Comparison of ENCODE assay signal across 1 cellular context in the genomic region with DNA sequence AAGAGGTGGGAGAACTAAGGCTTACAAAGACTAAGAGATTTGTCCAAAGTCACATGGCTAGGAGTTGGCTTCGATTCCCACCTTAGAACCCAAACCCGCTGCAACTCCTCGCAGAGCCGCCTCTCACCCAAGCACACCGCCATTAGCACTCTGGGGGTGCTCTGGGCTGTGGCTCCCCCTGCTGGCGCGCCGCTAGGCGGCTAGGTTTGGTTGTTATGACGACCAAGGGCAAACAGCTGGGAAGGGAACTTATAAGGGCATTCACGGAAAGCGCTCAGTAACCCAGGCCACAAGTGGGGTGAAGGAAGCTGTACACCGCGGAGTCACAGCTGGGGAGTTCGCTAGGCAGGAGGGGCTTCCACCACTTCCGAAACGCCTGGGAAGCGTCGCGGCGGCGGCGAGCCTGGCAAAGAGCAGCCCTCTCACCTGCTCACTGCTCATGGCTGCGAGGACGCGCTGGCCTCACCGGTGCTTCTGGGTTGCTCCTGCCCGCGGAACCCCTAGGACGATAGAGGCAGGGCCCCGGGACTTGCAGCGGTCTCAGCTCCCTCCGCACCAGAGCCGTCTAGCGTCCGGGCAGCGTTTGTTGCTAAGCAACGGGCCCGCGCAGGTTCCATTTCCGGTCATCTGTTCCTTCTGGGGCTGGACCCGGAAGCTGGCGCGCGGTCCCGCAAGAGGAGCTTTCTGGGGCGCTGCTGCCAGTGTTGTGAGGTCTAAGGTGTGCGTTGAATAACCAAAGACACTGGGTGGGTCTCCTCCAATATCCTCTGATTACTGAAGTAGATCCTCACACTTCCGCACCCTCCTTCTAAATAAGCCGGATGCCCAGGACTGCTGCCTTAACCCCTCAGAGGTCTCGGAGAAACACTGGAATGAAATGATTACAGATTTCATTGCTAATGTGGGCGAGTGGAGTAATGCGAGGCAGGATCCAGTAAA.
A peak's percentile ranks its signal among the peaks of the same experiment; 100 is the strongest.
TF ChIP-seq lines count a peak whose summit lies in the region.

Gene DNAH7, minus strand, starts transcription at position 567 of the 939 bp plus-strand sequence. Its CDS starts 126 bp downstream, at position 441.

TF ChIP-seq in WTC11, 78 proteins besides CTCF, POLR2A, EP300 and RAD21 (continued from another document):
- TF ChIP-seq NR2C2 (CRISPR knock-in tag; IDR thresholded peaks at IDR 0.05) (no peak), TEAD4 (CRISPR knock-in tag; IDR thresholded peaks at IDR 0.05) (no peak), IRF1 (CRISPR knock-in tag; IDR thresholded peaks at IDR 0.05) (no peak), ZNF232 (CRISPR knock-in tag; IDR thresholded peaks at IDR 0.05) (peak; percentile 58; the same call in 1 of the 2 replicates), ZNF423 (CRISPR knock-in tag; IDR thresholded peaks at IDR 0.05) (peak; percentile 58; the same call in 1 of the 2 replicates), NFATC4 (CRISPR knock-in tag; IDR thresholded peaks at IDR 0.05) (no peak), ZMAT4 (CRISPR knock-in tag; IDR thresholded peaks at IDR 0.05) (no peak)
- TF ChIP-seq, protein P1, sequence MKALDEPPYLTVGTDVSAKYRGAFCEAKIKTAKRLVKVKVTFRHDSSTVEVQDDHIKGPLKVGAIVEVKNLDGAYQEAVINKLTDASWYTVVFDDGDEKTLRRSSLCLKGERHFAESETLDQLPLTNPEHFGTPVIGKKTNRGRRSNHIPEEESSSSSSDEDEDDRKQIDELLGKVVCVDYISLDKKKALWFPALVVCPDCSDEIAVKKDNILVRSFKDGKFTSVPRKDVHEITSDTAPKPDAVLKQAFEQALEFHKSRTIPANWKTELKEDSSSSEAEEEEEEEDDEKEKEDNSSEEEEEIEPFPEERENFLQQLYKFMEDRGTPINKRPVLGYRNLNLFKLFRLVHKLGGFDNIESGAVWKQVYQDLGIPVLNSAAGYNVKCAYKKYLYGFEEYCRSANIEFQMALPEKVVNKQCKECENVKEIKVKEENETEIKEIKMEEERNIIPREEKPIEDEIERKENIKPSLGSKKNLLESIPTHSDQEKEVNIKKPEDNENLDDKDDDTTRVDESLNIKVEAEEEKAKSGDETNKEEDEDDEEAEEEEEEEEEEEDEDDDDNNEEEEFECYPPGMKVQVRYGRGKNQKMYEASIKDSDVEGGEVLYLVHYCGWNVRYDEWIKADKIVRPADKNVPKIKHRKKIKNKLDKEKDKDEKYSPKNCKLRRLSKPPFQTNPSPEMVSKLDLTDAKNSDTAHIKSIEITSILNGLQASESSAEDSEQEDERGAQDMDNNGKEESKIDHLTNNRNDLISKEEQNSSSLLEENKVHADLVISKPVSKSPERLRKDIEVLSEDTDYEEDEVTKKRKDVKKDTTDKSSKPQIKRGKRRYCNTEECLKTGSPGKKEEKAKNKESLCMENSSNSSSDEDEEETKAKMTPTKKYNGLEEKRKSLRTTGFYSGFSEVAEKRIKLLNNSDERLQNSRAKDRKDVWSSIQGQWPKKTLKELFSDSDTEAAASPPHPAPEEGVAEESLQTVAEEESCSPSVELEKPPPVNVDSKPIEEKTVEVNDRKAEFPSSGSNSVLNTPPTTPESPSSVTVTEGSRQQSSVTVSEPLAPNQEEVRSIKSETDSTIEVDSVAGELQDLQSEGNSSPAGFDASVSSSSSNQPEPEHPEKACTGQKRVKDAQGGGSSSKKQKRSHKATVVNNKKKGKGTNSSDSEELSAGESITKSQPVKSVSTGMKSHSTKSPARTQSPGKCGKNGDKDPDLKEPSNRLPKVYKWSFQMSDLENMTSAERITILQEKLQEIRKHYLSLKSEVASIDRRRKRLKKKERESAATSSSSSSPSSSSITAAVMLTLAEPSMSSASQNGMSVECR (CRISPR knock-in tag; IDR thresholded peaks at IDR 0.05; ENCODE audit: borderline replicate concordance): peak; percentile 93
TF ChIP-seq in WTC11: peak in this region for 18.
